ENCODE assay signal across 17 cellular contexts in the genomic region with DNA sequence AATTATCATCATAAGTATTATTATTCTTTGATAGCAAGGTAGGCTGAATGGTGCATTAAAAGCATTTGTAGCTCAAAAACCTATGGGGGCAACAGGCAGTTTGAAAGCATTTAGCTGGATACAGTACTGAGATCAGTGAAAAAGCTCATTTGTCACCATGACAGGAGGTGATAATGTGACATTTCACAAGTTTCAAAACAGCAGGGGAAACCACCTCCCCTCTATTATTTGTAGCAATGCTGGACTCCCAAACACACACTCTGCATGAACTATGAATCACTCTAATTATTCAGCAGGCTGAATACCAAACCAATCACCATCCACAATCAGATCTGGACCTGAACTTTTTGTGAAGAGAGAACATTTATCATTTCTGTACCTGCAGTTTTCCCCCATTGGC.
DNase-seq lines count a peak whose midpoint lies in the region; ATAC-seq and TF ChIP-seq lines count a peak whose summit lies in the region.
"Had no signal": no experiment of that assay in that cellular context is flagged by ENCODE, and none has a peak within 500 bp of the region (broad histone marks: within the 10 kb centered on the region; RNA-seq: fewer than 3 reads in every experiment).

No MANE protein-coding gene starts in this region.

- H3K4me1 ChIP-seq in HAP-1, result no peaks in the 10 kb centered on the region
- H3K4me1 ChIP-seq: heart right ventricle had no signal

- no peaks in the 10 kb centered on the region for H3K27me3 ChIP-seq in HAP-1 (ENCODE audit: low read depth)

- peak; percentile 66 for DNase-seq in COR-L47 (lab: John Stamatoyannopoulos, UW)
- peak; percentile 23 for DNase-seq in GM13976 (ENCODE audit: low spot score)
- no peak for DNase-seq in epithelial cell of prostate (ENCODE audit: low read depth, low spot score)
- no peak for DNase-seq in COLO829 (ENCODE audit: low spot score)
- DNase-seq in HAP-1 (ENCODE audit: low spot score in 2 of 2), result no peak
- DNase-seq: activated CD4-positive, alpha-beta T cell treated with anti-CD3 and anti-CD28 coated beads, Interleukin-2, amount 10 ng/mL, durations not matched to agents 24 days and 14 days; dermis blood vessel endothelial cell; DMS153; heart right ventricle; islet precursor cell; SHP77 treated with DMSO at 0.1 percent for 48 hours; stimulated activated CD4-positive, alpha-beta T cell treated with anti-CD3 and anti-CD28 coated beads, Interleukin-4, amount 100 ng/mL, for 1 hour; trophoblast cell had no signal

- no peaks in the 10 kb centered on the region for H3K9me3 ChIP-seq in HAP-1
- H3K9me3 ChIP-seq: heart right ventricle had no signal

- peak overlapping the region; percentile 84 for H3K27ac ChIP-seq in epithelial cell of prostate
- H3K27ac ChIP-seq: heart right ventricle had no signal

- H3K36me3 ChIP-seq in HAP-1 (replicated peaks), result no peaks in the 10 kb centered on the region
- H3K36me3 ChIP-seq: heart right ventricle had no signal

- ATAC-seq in HG03442 (IDR thresholded peaks at IDR 0.05; ENCODE audit: unreplicated experiment), result peak; percentile 39
- ATAC-seq in GM21367 (IDR thresholded peaks at IDR 0.05; ENCODE audit: unreplicated experiment), result no peak
- no peak for ATAC-seq in HG03571 (IDR thresholded peaks at IDR 0.05; ENCODE audit: unreplicated experiment)
- ATAC-seq: heart right ventricle, sciatic nerve had no signal

- TF ChIP-seq CTCF in GM13976 (IDR thresholded peaks at IDR 0.05; ENCODE audit: borderline replicate concordance, control extremely low read depth, extremely low read depth, insufficient read depth, missing control alignments), result no peak

- H3K4me3 ChIP-seq in HAP-1, result no peak overlapping the region
- H3K4me3 ChIP-seq: heart right ventricle had no signal

- in situ Hi-C loops in GM13976 (cut with MboI; ENCODE audit: low sequenced_read_pairs, unreplicated experiment), result no loop called here
- in situ Hi-C loops in HAP-1 (cut with MboI; ENCODE audit: low sequenced_read_pairs), result no loop called here

Comparison
In these comparisons a context has a peak if more than half of its experiments do, and no peak if none do; other contexts are left out.
1. DNase-seq: peak in COR-L47 (single experiment) and GM13976 (single experiment); none in epithelial cell of prostate (single experiment), COLO829 (single experiment) and HAP-1 (0 of 2).